Comparison of ENCODE assay signal across 15 cellular contexts in the genomic region with DNA sequence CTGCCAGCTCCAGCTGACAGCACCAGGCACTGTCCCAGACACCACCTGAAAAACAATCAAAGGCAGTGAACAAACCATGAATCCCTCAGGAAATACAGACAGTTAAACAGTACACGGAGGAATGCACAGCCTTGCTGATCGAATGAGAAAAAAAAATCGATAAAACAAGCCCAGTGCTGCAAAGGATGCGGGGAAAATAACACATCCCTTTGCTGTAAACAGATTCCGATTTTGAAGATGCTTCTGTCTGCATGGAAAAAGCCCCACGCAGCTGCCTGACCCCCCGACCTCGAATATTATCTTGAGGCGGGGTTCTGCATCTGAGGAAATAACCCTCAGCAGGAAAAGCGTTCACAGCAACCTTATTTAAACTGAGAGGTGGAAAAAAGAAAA. TPM values are rescaled to one million over a fixed set of nuclear protein-coding genes. Genes with fewer than 3 reads are reported as not detected.
DNase-seq lines count a peak whose midpoint lies in the region; ATAC-seq and TF ChIP-seq lines count a peak whose summit lies in the region.
"Had no signal": no experiment of that assay in that cellular context is flagged by ENCODE, and none has a peak within 500 bp of the region (broad histone marks: within the 10 kb centered on the region; RNA-seq: fewer than 3 reads in every experiment).

No MANE protein-coding gene starts in this region.

- H3K4me1 ChIP-seq in left ventricle myocardium inferior (peaks cover 66% of the 10 kb centered on the region), heart right ventricle (peaks cover 16 to 70% (median 44%) of the 10 kb centered on the region in 9 donors)
- H3K4me1 ChIP-seq: parathyroid adenoma had no signal

- H3K27me3 Mint-ChIP-seq in T-cell (no peaks in the 10 kb centered on the region), memory B cell (no peaks in the 10 kb centered on the region)
- H3K27me3 Mint-ChIP-seq: activated CD4-positive, alpha-beta T cell treated with anti-CD3 and anti-CD28 coated beads, Interleukin-2, amount 10 ng/mL, durations not matched to agents 24 days and 14 days had no signal

- CTCF ChIA-PET in T-cell (lab: Charles Lee), result interaction anchor here (0.7 to 1.6 kb wide), 2 partner anchors 37 to 53 kb away, joined by 4 read pairs; no protein-coding TSS in a partner anchor

- no peaks in the 10 kb centered on the region for H3K36me3 Mint-ChIP-seq in T-cell
- H3K36me3 Mint-ChIP-seq in memory B cell, result no peaks in the 10 kb centered on the region

- POLR2A ChIA-PET in T-cell (lab: Charles Lee), result interaction anchor here (0.6 to 1.1 kb wide), 3 partner anchors 36 to 103 kb away, joined by 3 read pairs; no protein-coding TSS in a partner anchor

- WGBS in heart right ventricle, 2 donors, result 53 to 67% methylated on average over 10 of the region's 10 CpGs

- H3K27me3 ChIP-seq in left ventricle myocardium inferior (ENCODE audit: low read depth) (no peaks in the 10 kb centered on the region), heart right ventricle (no peaks in the 10 kb centered on the region)
- H3K27me3 ChIP-seq: suprapubic skin had no signal

- H3K4me1 Mint-ChIP-seq in T-cell, result peaks cover 61 to 68% (median 62%) of the 10 kb centered on the region in 3 donors
- peaks cover 39% of the 10 kb centered on the region for H3K4me1 Mint-ChIP-seq in memory B cell

- ATAC-seq in heart right ventricle, result no peak
- ATAC-seq in T-cell (replicated peaks in 1 of 4), result peak in 1 of 4 experiments; percentile 25
- ATAC-seq in memory B cell (ENCODE audit: low read depth), result no peak
- no peak for ATAC-seq in GM21717 (IDR thresholded peaks at IDR 0.05; ENCODE audit: unreplicated experiment)
- ATAC-seq in HG03439 (IDR thresholded peaks at IDR 0.05; ENCODE audit: unreplicated experiment), result no peak
- ATAC-seq: Right ventricle myocardium inferior had no signal

- H3K4me3 Mint-ChIP-seq in T-cell, result peak overlapping the region in 1 of 3 donors; percentile 81
- H3K4me3 Mint-ChIP-seq in memory B cell, result peak overlapping the region; percentile 52
- H3K4me3 Mint-ChIP-seq: activated CD4-positive, alpha-beta T cell treated with anti-CD3 and anti-CD28 coated beads, Interleukin-2, amount 10 ng/mL, durations not matched to agents 24 days and 14 days; endodermal cell had no signal

- H3K36me3 ChIP-seq in left ventricle myocardium inferior (no peaks in the 10 kb centered on the region), heart right ventricle (no peaks in the 10 kb centered on the region)
- H3K36me3 ChIP-seq: brain microvascular endothelial cell, suprapubic skin had no signal

- no peak for TF ChIP-seq CTCF in left ventricle myocardium inferior (IDR thresholded peaks at IDR 0.05; ENCODE audit: borderline replicate concordance)
- no peak for TF ChIP-seq CTCF in heart right ventricle (IDR thresholded peaks at IDR 0.05)

- DNase-seq in left ventricle myocardium inferior (no peak), heart right ventricle (no peak), T-cell (no peak), memory B cell (ENCODE audit: low spot score in 2 of 2) (no peak), HuH-7 (ENCODE audit: low spot score) (no peak), RKO (ENCODE audit: low spot score) (no peak)

- no peaks in the 10 kb centered on the region for H3K9me3 Mint-ChIP-seq in T-cell
- H3K9me3 Mint-ChIP-seq in memory B cell, result no peaks in the 10 kb centered on the region
- H3K9me3 Mint-ChIP-seq: activated CD4-positive, alpha-beta T cell treated with anti-CD3 and anti-CD28 coated beads, Interleukin-2, amount 10 ng/mL, durations not matched to agents 24 days and 14 days; activated T-helper 2 cell treated with anti-CD3 and anti-CD28 coated beads, Interferon-gamma antibody, Interleukin-2, Interleukin-4, amounts not matched to agents 10 μg/mL and 5 μg/mL and 100 μg/mL, durations not matched to agents 14 hours and 24 hours and 36 hours had no signal

- H3K27ac ChIP-seq in left ventricle myocardium inferior (replicated peaks) (peak overlapping the region; percentile 11), heart right ventricle (peak overlapping the region in 1 of 10 donors; percentile 16)
- H3K27ac ChIP-seq: brain microvascular endothelial cell, parathyroid adenoma, suprapubic skin had no signal

- H3K27ac Mint-ChIP-seq in T-cell (peak overlapping the region; percentile 66 to 74), memory B cell (peak overlapping the region; percentile 2)
- H3K27ac Mint-ChIP-seq: activated CD4-positive, alpha-beta T cell treated with anti-CD3 and anti-CD28 coated beads, Interleukin-2, amount 10 ng/mL, durations not matched to agents 24 days and 14 days; activated T-helper 2 cell treated with anti-CD3 and anti-CD28 coated beads, Interferon-gamma antibody, Interleukin-2, Interleukin-4, amounts not matched to agents 10 μg/mL and 5 μg/mL and 100 μg/mL, durations not matched to agents 14 hours and 24 hours and 36 hours; endodermal cell had no signal

- H3K4me3 ChIP-seq in left ventricle myocardium inferior (no peak overlapping the region), heart right ventricle (peak overlapping the region in 1 of 10 donors; percentile 5)
- H3K4me3 ChIP-seq: suprapubic skin had no signal

- H3K9me3 ChIP-seq in left ventricle myocardium inferior (replicated peaks) (peaks cover 11% of the 10 kb centered on the region), heart right ventricle (peaks cover 0 to 4% (median 0%) of the 10 kb centered on the region in 11 donors)
- H3K9me3 ChIP-seq: suprapubic skin had no signal

- intact Hi-C loops in left ventricle myocardium inferior (cut with micrococcal nuclease) (no loop called here), heart right ventricle (cut with DNase I) (loop anchor here in 3 of 10 donors (2.0 to 10.0 kb wide), 4 partner anchors 38 to 60 kb away; a partner anchor contains a TSS)

RNA-seq across cellular contexts. Expression of a gene that starts 43.9 kb away (rescaled TPM):
- total RNA-seq in left ventricle myocardium inferior (75.5 TPM), heart right ventricle (100 to 1,000 TPM in 1 of 10 donors, 10 to 100 TPM in 9; 35.5 to 119 (median 50.2) TPM), T-cell (100 to 1,000 TPM; 111 to 271 (median 124) TPM)
- 100 to 1,000 TPM in 1 of 2 donors, 10 to 100 TPM in 1; 47.6 to 104 TPM for polyA plus RNA-seq in heart right ventricle
